Comparison of ENCODE assay signal across 22 cellular contexts in genomic region chr7:134809611-134810010, GRCh38. TPM values are rescaled to one million over a fixed set of nuclear protein-coding genes. Genes with fewer than 3 reads are reported as not detected.
A peak's percentile ranks its signal among the peaks of the same experiment; 100 is the strongest.
DNase-seq lines count a peak whose midpoint lies in the region; ATAC-seq, FAIRE-seq and TF ChIP-seq lines count a peak whose summit lies in the region.
"Had no signal": no experiment of that assay in that cellular context is flagged by ENCODE, and none has a peak within 500 bp of the region (broad histone marks: within the 10 kb centered on the region; RNA-seq: fewer than 3 reads in every experiment).

No MANE protein-coding gene starts in this region.

- H3K27ac Mint-ChIP-seq in astrocyte (ENCODE audit: unreplicated experiment), result peak overlapping the region; percentile 37
- H3K27ac Mint-ChIP-seq in nephron, result peak overlapping the region; percentile 59 to 72 (median 71)

- no peak overlapping the region for H3K9ac ChIP-seq in astrocyte (ENCODE audit: low read length)

- H3K27me3 Mint-ChIP-seq in astrocyte (ENCODE audit: low read depth, unreplicated experiment) (no peaks in the 10 kb centered on the region), nephron (ENCODE audit: low read depth) (no peaks in the 10 kb centered on the region)

- H3K4me2 ChIP-seq in astrocyte (ENCODE audit: low read length), result no peak overlapping the region

- H3K36me3 ChIP-seq in astrocyte (ENCODE audit: insufficient read depth, low read length) (peaks cover 40% of the 10 kb centered on the region), thoracic aorta (no peaks in the 10 kb centered on the region)
- H3K36me3 ChIP-seq: BE2C had no signal

- H3K4me1 Mint-ChIP-seq in astrocyte (ENCODE audit: low read depth, unreplicated experiment) (peaks cover 77% of the 10 kb centered on the region), nephron (peaks cover 56% of the 10 kb centered on the region)
- H3K4me1 Mint-ChIP-seq: CD4-positive, CD25-positive, alpha-beta regulatory T cell had no signal

- H4K20me1 ChIP-seq in astrocyte (ENCODE audit: insufficient read depth, low read length), result peaks cover 96% of the 10 kb centered on the region

- H3K79me2 ChIP-seq in astrocyte (ENCODE audit: insufficient read depth, low read length), result peaks cover 100% of the 10 kb centered on the region

- H3K4me3 Mint-ChIP-seq in astrocyte (ENCODE audit: unreplicated experiment) (no peak overlapping the region), nephron (no peak overlapping the region)
- H3K4me3 Mint-ChIP-seq: CD4-positive, CD25-positive, alpha-beta regulatory T cell had no signal

- DNase-seq in astrocyte (ENCODE audit: low read depth) (no peak), coronary artery (ENCODE audit: low spot score) (no peak), thoracic aorta (ENCODE audit: low spot score) (no peak), omental fat pad (ENCODE audit: low spot score) (no peak)
- no peak for DNase-seq in central memory CD4-positive, alpha-beta T cell
- DNase-seq in stimulated activated CD8-positive, alpha-beta memory T cell treated with anti-CD3 and anti-CD28 coated beads, Interleukin-4, amount 100 ng/mL, for 48 hours, result no peak
- DNase-seq: BE2C; Caco-2; CD4-positive, CD25-positive, alpha-beta regulatory T cell; DMS 273 treated with DMSO at 0.1 percent for 48 hours; DMS79 treated with DMSO at 0.1 percent for 48 hours; H7; Kasumi-1; NCI-H1694; NCI-H2081; NCI-H2171; NCI-H345; NCI-H524; NCI-H774; NK-92 treated with Interleukin-12 subunit alpha and Interleukin-12 subunit beta, amount 100 ng/mL, for 24 hours had no signal

- ATAC-seq in thoracic aorta (ENCODE audit: insufficient number of reproducible peaks, low FRiP score, low read depth) (no peak), omental fat pad (ENCODE audit: low FRiP score) (no peak)
- ATAC-seq: Panc1 had no signal

- no peaks in the 10 kb centered on the region for H3K9me3 ChIP-seq in astrocyte (ENCODE audit: insufficient read depth, low read depth, low read length)
- H3K9me3 ChIP-seq in thoracic aorta, result no peaks in the 10 kb centered on the region
- H3K9me3 ChIP-seq: BE2C, Caco-2 had no signal

- no peak overlapping the region for H3K4me3 ChIP-seq in astrocyte (ENCODE audit: insufficient read depth, low read depth, low read length)
- no peak overlapping the region for H3K4me3 ChIP-seq in coronary artery
- no peak overlapping the region for H3K4me3 ChIP-seq in thoracic aorta

- H3K4me1 ChIP-seq in astrocyte (ENCODE audit: insufficient read depth, low read length), result peaks cover 38% of the 10 kb centered on the region
- H3K4me1 ChIP-seq in thoracic aorta (ENCODE audit: control insufficient read depth in 1 of 2, low read depth in 2 of 2), result peaks cover 75 to 96% of the 10 kb centered on the region in 2 donors
- H3K4me1 ChIP-seq: BE2C, Caco-2 had no signal

- H2AFZ ChIP-seq in astrocyte (ENCODE audit: low read depth, low read length), result no peak overlapping the region

- peaks cover 33% of the 10 kb centered on the region for H3K36me3 Mint-ChIP-seq in astrocyte (ENCODE audit: low read depth, unreplicated experiment)
- H3K36me3 Mint-ChIP-seq in nephron (ENCODE audit: low read depth), result peaks cover 17% of the 10 kb centered on the region
- H3K36me3 Mint-ChIP-seq: CD4-positive, CD25-positive, alpha-beta regulatory T cell had no signal

- no peak overlapping the region for H3K27ac ChIP-seq in astrocyte (ENCODE audit: low read depth, low read length)
- peak overlapping the region; percentile 49 to 68 for H3K27ac ChIP-seq in coronary artery
- peak overlapping the region; percentile 51 to 66 for H3K27ac ChIP-seq in thoracic aorta

- TF ChIP-seq CTCF in astrocyte (IDR thresholded peaks at IDR 0.05; ENCODE audit: insufficient read depth, low read depth, low read length) (no peak), coronary artery (IDR thresholded peaks at IDR 0.05) (no peak), nephron (IDR thresholded peaks at IDR 0.05; ENCODE audit: unreplicated experiment in 3 of 3) (no peak), thoracic aorta (IDR thresholded peaks at IDR 0.05) (no peak), omental fat pad (IDR thresholded peaks at IDR 0.05) (no peak)

- no peak for FAIRE-seq in astrocyte (lab: Jason Lieb, UNC)

- H3K9me3 Mint-ChIP-seq in astrocyte (ENCODE audit: unreplicated experiment) (no peaks in the 10 kb centered on the region), nephron (peaks cover 2% of the 10 kb centered on the region)

- H3K27me3 ChIP-seq in astrocyte (ENCODE audit: insufficient read depth, low read length), result no peaks in the 10 kb centered on the region
- no peaks in the 10 kb centered on the region for H3K27me3 ChIP-seq in thoracic aorta (replicated peaks; ENCODE audit: insufficient read depth)

RNA-seq across cellular contexts. Expression of gene CALD1, which starts 30.2 kb away (rescaled TPM):
- total RNA-seq in astrocyte (1,834 and 1,872 TPM in 2 replicates), thoracic aorta (1,000 to 10,000 TPM in 1 of 2 donors, 100 to 1,000 TPM in 1; 912 to 1,038 TPM), omental fat pad (100 to 1,000 TPM; 195 to 347 (median 250) TPM)
